Comparison of ENCODE assay signal across 23 cellular contexts in the genomic region with DNA sequence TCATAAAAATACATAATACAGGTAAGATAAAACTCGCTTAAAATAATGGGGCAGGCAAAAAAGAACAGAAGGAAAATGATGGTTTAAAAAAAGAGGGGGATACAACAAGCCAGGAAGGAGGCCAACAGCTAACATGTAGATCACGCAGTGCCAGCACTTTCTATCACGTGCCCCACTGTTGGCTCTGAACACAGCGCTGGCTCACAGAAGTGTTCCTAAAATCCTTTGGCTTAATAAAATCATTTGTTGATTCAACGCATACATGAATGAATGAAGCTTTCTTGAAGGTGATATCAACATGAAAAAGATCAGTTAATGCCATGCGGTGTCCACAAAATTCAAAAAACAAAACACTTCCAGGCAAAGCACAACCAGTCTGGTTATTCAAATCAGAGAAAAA. TPM values are rescaled to one million over a fixed set of nuclear protein-coding genes. Genes with fewer than 3 reads are reported as not detected.
DNase-seq lines count a peak whose midpoint lies in the region; ATAC-seq and TF ChIP-seq lines count a peak whose summit lies in the region.
"Had no signal": no experiment of that assay in that cellular context is flagged by ENCODE, and none has a peak within 500 bp of the region (broad histone marks: within the 10 kb centered on the region; RNA-seq: fewer than 3 reads in every experiment).

No MANE protein-coding gene starts in this region.

- DNase-seq in anterior cingulate cortex (lab: John Stamatoyannopoulos, UW) (peak in 42 of 58 donors; percentile 5 to 64 (median 40)), inferior parietal cortex (ENCODE audit: extremely low spot score) (peak; percentile 43)
- no peak for DNase-seq in stimulated activated naive B cell treated with anti-CD40 and anti-IgM and Interleukin-4, amounts not matched to agents 10 μg/mL and 1 μg/mL and 100 μg/mL, for 72 hours
- DNase-seq: activated CD4-positive, alpha-beta T cell treated with anti-CD3 and anti-CD28 coated beads for 4 hours; colonic mucosa; endodermal cell; heart left ventricle; Karpas-422; mammary epithelial cell; naive thymus-derived CD4-positive, alpha-beta T cell; NCI-H1417; NCI-H526 treated with DMSO at 0.1 percent for 48 hours; psoas muscle; Right ventricle myocardium superior; stimulated activated CD4-positive, alpha-beta T cell treated with anti-CD3 and anti-CD28 coated beads, Interleukin-2, amount 100 ng/mL, for 48 hours; T-cell had no signal

- ATAC-seq in stimulated activated memory B cell treated with anti-CD40 and anti-IgM and Interleukin-4, amounts not matched to agents 10 μg/mL and 1 μg/mL and 100 μg/mL, for 72 hours, result no peak
- no peak for ATAC-seq in gastroesophageal sphincter
- ATAC-seq in GM21390 (IDR thresholded peaks at IDR 0.05; ENCODE audit: unreplicated experiment), result no peak
- no peak for ATAC-seq in stimulated activated naive B cell treated with anti-CD40 and anti-IgM and Interleukin-4, amounts not matched to agents 10 μg/mL and 1 μg/mL and 100 μg/mL, for 72 hours (replicated peaks)
- ATAC-seq: activated naive CD4-positive, alpha-beta T cell treated with anti-CD3 and anti-CD28 coated beads, Interleukin-2, amount 50 U/mL, for 72 hours; naive thymus-derived CD4-positive, alpha-beta T cell; psoas muscle; T-cell had no signal

- no peaks in the 10 kb centered on the region for H3K9me3 Mint-ChIP-seq in stimulated activated memory B cell treated with anti-CD40 and anti-IgM and Interleukin-4, amounts not matched to agents 10 μg/mL and 1 μg/mL and 100 μg/mL, for 72 hours
- no peaks in the 10 kb centered on the region for H3K9me3 Mint-ChIP-seq in stimulated activated naive B cell treated with anti-CD40 and anti-IgM and Interleukin-4, amounts not matched to agents 10 μg/mL and 1 μg/mL and 100 μg/mL, for 72 hours
- H3K9me3 Mint-ChIP-seq: activated naive CD4-positive, alpha-beta T cell treated with anti-CD3 and anti-CD28 coated beads, Interleukin-2, amount 50 U/mL, for 72 hours; activated T-helper 1 cell treated with anti-CD3 and anti-CD28 coated beads, Interleukin-12 subunit alpha, Interleukin-12 subunit beta, Interleukin-2, Interleukin-4 antibody, amounts not matched to agents 30 ng/mL and 10 ng/mL and 1 ng/mL, durations not matched to agents 14 hours and 24 hours and 36 hours; endodermal cell; stimulated activated naive CD8-positive, alpha-beta T cell treated with anti-CD3 and anti-CD28 coated beads, Interleukin-15, Interleukin-2, amounts not matched to agents 100 ng/mL and 50 ng/mL, for 24 hours; T-cell had no signal

- H3K4me3 ChIP-seq in gastroesophageal sphincter, result no peak overlapping the region
- H3K4me3 ChIP-seq: colonic mucosa, heart left ventricle, psoas muscle had no signal

- 45 to 54% methylated on average over 5 to 6 of the region's 6 CpGs for WGBS in gastroesophageal sphincter (ENCODE audit: low coverage in 1 of 2), 2 donors

- no peak for TF ChIP-seq CTCF in gastroesophageal sphincter (IDR thresholded peaks at IDR 0.05)

- H3K4me3 Mint-ChIP-seq in stimulated activated memory B cell treated with anti-CD40 and anti-IgM and Interleukin-4, amounts not matched to agents 10 μg/mL and 1 μg/mL and 100 μg/mL, for 72 hours, result no peak overlapping the region
- H3K4me3 Mint-ChIP-seq in stimulated activated naive B cell treated with anti-CD40 and anti-IgM and Interleukin-4, amounts not matched to agents 10 μg/mL and 1 μg/mL and 100 μg/mL, for 72 hours, result no peak overlapping the region
- H3K4me3 Mint-ChIP-seq: activated T-helper 1 cell treated with anti-CD3 and anti-CD28 coated beads, Interleukin-12 subunit alpha, Interleukin-12 subunit beta, Interleukin-2, Interleukin-4 antibody, amounts not matched to agents 30 ng/mL and 10 ng/mL and 1 ng/mL, durations not matched to agents 14 hours and 24 hours and 36 hours; endodermal cell; naive thymus-derived CD4-positive, alpha-beta T cell; stimulated activated naive CD8-positive, alpha-beta T cell treated with anti-CD3 and anti-CD28 coated beads, Interleukin-15, Interleukin-2, amounts not matched to agents 100 ng/mL and 50 ng/mL, for 24 hours; T-cell had no signal

- no peak for TF ChIP-seq POLR2A in gastroesophageal sphincter (IDR thresholded peaks at IDR 0.05)

- no peaks in the 10 kb centered on the region for H3K36me3 Mint-ChIP-seq in stimulated activated memory B cell treated with anti-CD40 and anti-IgM and Interleukin-4, amounts not matched to agents 10 μg/mL and 1 μg/mL and 100 μg/mL, for 72 hours
- no peaks in the 10 kb centered on the region for H3K36me3 Mint-ChIP-seq in stimulated activated naive B cell treated with anti-CD40 and anti-IgM and Interleukin-4, amounts not matched to agents 10 μg/mL and 1 μg/mL and 100 μg/mL, for 72 hours
- H3K36me3 Mint-ChIP-seq: naive thymus-derived CD4-positive, alpha-beta T cell; T-cell had no signal

- no peak for TF ChIP-seq EP300 in gastroesophageal sphincter (IDR thresholded peaks at IDR 0.05)

- peak overlapping the region; percentile 75 for H3K27ac ChIP-seq in KOPT-K1 (ENCODE audit: low read depth, low read length, poor library complexity, severe bottlenecking)
- H3K27ac ChIP-seq in gastroesophageal sphincter, result no peak overlapping the region
- H3K27ac ChIP-seq: colonic mucosa, heart left ventricle, psoas muscle had no signal

- H3K4me1 ChIP-seq in gastroesophageal sphincter, result peaks cover 0 to 9% (median 0%) of the 10 kb centered on the region in 3 donors
- H3K4me1 ChIP-seq: colonic mucosa, psoas muscle had no signal

- H3K36me3 ChIP-seq in KOPT-K1 (ENCODE audit: insufficient read depth, low read length), result no peaks in the 10 kb centered on the region
- no peaks in the 10 kb centered on the region for H3K36me3 ChIP-seq in gastroesophageal sphincter
- H3K36me3 ChIP-seq: colonic mucosa, heart left ventricle had no signal

- H3K27me3 Mint-ChIP-seq in stimulated activated memory B cell treated with anti-CD40 and anti-IgM and Interleukin-4, amounts not matched to agents 10 μg/mL and 1 μg/mL and 100 μg/mL, for 72 hours, result no peaks in the 10 kb centered on the region
- H3K27me3 Mint-ChIP-seq in stimulated activated naive B cell treated with anti-CD40 and anti-IgM and Interleukin-4, amounts not matched to agents 10 μg/mL and 1 μg/mL and 100 μg/mL, for 72 hours, result no peaks in the 10 kb centered on the region
- H3K27me3 Mint-ChIP-seq: naive thymus-derived CD4-positive, alpha-beta T cell; stimulated activated naive CD8-positive, alpha-beta T cell treated with anti-CD3 and anti-CD28 coated beads, Interleukin-15, Interleukin-2, amounts not matched to agents 100 ng/mL and 50 ng/mL, for 24 hours; T-cell had no signal

- H3K27me3 ChIP-seq in gastroesophageal sphincter, result no peaks in the 10 kb centered on the region
- H3K27me3 ChIP-seq: colonic mucosa, heart left ventricle had no signal

- H3K27ac Mint-ChIP-seq in stimulated activated memory B cell treated with anti-CD40 and anti-IgM and Interleukin-4, amounts not matched to agents 10 μg/mL and 1 μg/mL and 100 μg/mL, for 72 hours, result peak overlapping the region; percentile 99
- H3K27ac Mint-ChIP-seq in stimulated activated naive B cell treated with anti-CD40 and anti-IgM and Interleukin-4, amounts not matched to agents 10 μg/mL and 1 μg/mL and 100 μg/mL, for 72 hours, result no peak overlapping the region
- H3K27ac Mint-ChIP-seq: endodermal cell; naive thymus-derived CD4-positive, alpha-beta T cell; stimulated activated naive CD8-positive, alpha-beta T cell treated with anti-CD3 and anti-CD28 coated beads, Interleukin-15, Interleukin-2, amounts not matched to agents 100 ng/mL and 50 ng/mL, for 24 hours had no signal

- H3K4me1 Mint-ChIP-seq in stimulated activated memory B cell treated with anti-CD40 and anti-IgM and Interleukin-4, amounts not matched to agents 10 μg/mL and 1 μg/mL and 100 μg/mL, for 72 hours, result peaks cover 38% of the 10 kb centered on the region
- H3K4me1 Mint-ChIP-seq in stimulated activated naive B cell treated with anti-CD40 and anti-IgM and Interleukin-4, amounts not matched to agents 10 μg/mL and 1 μg/mL and 100 μg/mL, for 72 hours, result peaks cover 6 to 18% of the 10 kb centered on the region in 2 donors
- H3K4me1 Mint-ChIP-seq: endodermal cell had no signal

- no peaks in the 10 kb centered on the region for H3K9me3 ChIP-seq in KOPT-K1 (ENCODE audit: insufficient read depth, low read length, poor library complexity, severe bottlenecking)
- no peaks in the 10 kb centered on the region for H3K9me3 ChIP-seq in gastroesophageal sphincter
- H3K9me3 ChIP-seq: colonic mucosa, heart left ventricle, psoas muscle had no signal

RNA-seq across cellular contexts. Expression of a gene that starts 8.5 kb away (rescaled TPM):
- total RNA-seq in gastroesophageal sphincter, result 10 to 100 TPM; 20.3 to 35.2 (median 21.7) TPM

RNA-seq across cellular contexts. Expression of a gene that starts 53.6 kb away (rescaled TPM):
- 10 to 100 TPM; 22.2 to 25.7 (median 24.3) TPM for total RNA-seq in gastroesophageal sphincter
